25 cellular contexts compared by ENCODE assay signal in genomic region chr9:32300373-32300772, GRCh38.
"Had no signal": no experiment of that assay in that cellular context is flagged by ENCODE, and none has a peak within 500 bp of the region (broad histone marks: within the 10 kb centered on the region; RNA-seq: fewer than 3 reads in every experiment).

No MANE protein-coding gene starts in this region.

- H3K9me3 Mint-ChIP-seq: mesothelial cell of epicardium, nephron progenitor cell had no signal

- H3K36me3 Mint-ChIP-seq: mesothelial cell of epicardium; naive B cell; natural killer cell; stimulated activated naive B cell treated with anti-CD40 and anti-IgM and Interleukin-4, amounts not matched to agents 10 μg/mL and 1 μg/mL and 100 μg/mL, for 72 hours had no signal

- H3K4me3 ChIP-seq: lung, ovary, right atrium auricular region, skin epidermis, stomach, testis, thyroid gland, transverse colon, upper lobe of left lung, vagina had no signal

- H3K4me1 ChIP-seq: right atrium auricular region, stomach, testis, thyroid gland, transverse colon, upper lobe of left lung, vagina had no signal

- H3K4me1 Mint-ChIP-seq: mesothelial cell of epicardium; naive B cell; natural killer cell; nephron progenitor cell; stimulated activated naive B cell treated with anti-CD40 and anti-IgM and Interleukin-4, amounts not matched to agents 10 μg/mL and 1 μg/mL and 100 μg/mL, for 72 hours had no signal

- H3K36me3 ChIP-seq: ovary, right atrium auricular region, stomach, thyroid gland, transverse colon, upper lobe of left lung, vagina had no signal

- H3K27me3 ChIP-seq: ovary, right atrium auricular region, stomach, testis, thyroid gland, transverse colon, upper lobe of left lung, vagina had no signal

- H3K27ac Mint-ChIP-seq: mesothelial cell of epicardium; naive B cell; natural killer cell; nephron progenitor cell; progenitor cell of endocrine pancreas; stimulated activated naive B cell treated with anti-CD40 and anti-IgM and Interleukin-4, amounts not matched to agents 10 μg/mL and 1 μg/mL and 100 μg/mL, for 72 hours had no signal

- ATAC-seq: left ventricle myocardium superior; natural killer cell; sciatic nerve; stimulated activated naive B cell treated with anti-CD40 and anti-IgM and Interleukin-4, amounts not matched to agents 10 μg/mL and 1 μg/mL and 100 μg/mL, for 72 hours; stimulated activated naive CD8-positive, alpha-beta T cell treated with anti-CD3 and anti-CD28 coated beads, Interleukin-15, Interleukin-2, amounts not matched to agents 100 U/mL and 50 U/mL, for 24 hours had no signal

- DNase-seq: islet precursor cell; left ventricle myocardium superior; mesendoderm; naive B cell; natural killer cell; nephron progenitor cell; ovary; stimulated activated CD4-positive, alpha-beta T cell treated with anti-CD3 and anti-CD28 coated beads, Interleukin-12 subunit alpha, Interleukin-12 subunit beta, amount 100 ng/mL, for 4 hours; stimulated activated CD4-positive, alpha-beta T cell treated with anti-CD3 and anti-CD28 coated beads, Interleukin-15, amount 100 ng/mL, for 24 hours; stimulated activated CD4-positive, alpha-beta T cell treated with anti-CD3 and anti-CD28 coated beads, Interleukin-2, amount 100 ng/mL, for 24 hours; stimulated activated CD4-positive, alpha-beta T cell treated with anti-CD3 and anti-CD28 coated beads, Interleukin-4, amount 100 ng/mL, for 1 hour; stimulated activated naive B cell treated with anti-CD40 and anti-IgM and Interleukin-4, amounts not matched to agents 10 μg/mL and 1 μg/mL and 100 μg/mL, for 72 hours; stimulated activated naive CD8-positive, alpha-beta T cell treated with anti-CD3 and anti-CD28 coated beads, Interleukin-15, Interleukin-2, amounts not matched to agents 100 U/mL and 50 U/mL, for 24 hours; stomach; testis; thyroid gland; transverse colon; upper lobe of left lung had no signal

- H3K27ac ChIP-seq: ovary, right atrium auricular region, skin epidermis, stomach, testis, thyroid gland, transverse colon, upper lobe of left lung, vagina had no signal

- H3K9me3 ChIP-seq: ovary, testis, thyroid gland, transverse colon, upper lobe of left lung, vagina had no signal

- H3K27me3 Mint-ChIP-seq: progenitor cell of endocrine pancreas had no signal

- H3K4me3 Mint-ChIP-seq: mesothelial cell of epicardium; naive B cell; natural killer cell; nephron progenitor cell; stimulated activated naive B cell treated with anti-CD40 and anti-IgM and Interleukin-4, amounts not matched to agents 10 μg/mL and 1 μg/mL and 100 μg/mL, for 72 hours had no signal
